ENCODE assay signal across 8 cellular contexts in the genomic region with DNA sequence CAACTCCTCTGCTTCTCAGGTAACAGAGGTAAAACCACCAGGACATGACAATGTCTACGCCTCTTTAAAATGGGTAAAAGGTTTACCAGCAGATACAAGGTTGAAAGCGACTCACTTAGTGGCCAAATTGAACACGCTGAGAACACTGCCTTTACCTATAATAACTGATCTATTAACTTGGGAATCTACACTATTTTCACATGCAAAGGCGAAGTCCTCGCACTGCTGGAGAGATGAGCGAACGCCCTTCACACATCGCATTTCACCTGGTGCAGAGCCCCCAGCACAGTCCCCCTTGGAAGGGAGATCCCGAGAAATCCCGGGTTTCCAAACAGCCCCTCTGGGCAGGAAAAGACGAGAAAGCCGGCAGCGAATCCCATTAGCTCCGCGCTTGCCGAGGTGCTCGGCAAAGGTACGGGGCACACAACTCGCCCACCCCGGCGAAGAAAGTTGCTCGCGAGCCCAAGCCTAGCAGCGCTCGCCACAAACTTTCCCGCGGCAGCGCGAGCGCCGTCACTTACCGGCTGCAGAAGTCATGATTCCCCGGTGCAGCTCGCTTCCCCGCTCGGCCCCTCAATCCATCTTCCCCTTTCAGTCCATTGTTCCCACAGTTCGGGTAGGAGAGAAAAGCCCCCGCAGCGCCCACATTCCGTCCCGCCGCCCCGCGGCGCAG. TPM values are rescaled to one million over a fixed set of nuclear protein-coding genes. Genes with fewer than 3 reads are reported as not detected.
DNase-seq lines count a peak whose midpoint lies in the region; ATAC-seq, FAIRE-seq and TF ChIP-seq lines count a peak whose summit lies in the region.

No MANE protein-coding gene starts in this region.

- no peaks in the 10 kb centered on the region for H3K36me3 ChIP-seq in endothelial cell of umbilical vein (ENCODE audit: control insufficient read depth in 2 of 2, extremely low read depth in 1 of 2, insufficient read depth in 2 of 2, low read length in 2 of 2)

- peaks cover 0 to 5% of the 10 kb centered on the region in 2 donors for H3K36me3 Mint-ChIP-seq in CD14-positive monocyte
- peaks cover 0 to 4% (median 0%) of the 10 kb centered on the region in 3 donors for H3K36me3 Mint-ChIP-seq in naive thymus-derived CD8-positive, alpha-beta T cell

- H3K79me2 ChIP-seq in endothelial cell of umbilical vein (ENCODE audit: control insufficient read depth, insufficient read depth, low read length) = peaks cover 77% of the 10 kb centered on the region

- no peaks in the 10 kb centered on the region for H3K9me3 Mint-ChIP-seq in CD14-positive monocyte
- no peaks in the 10 kb centered on the region for H3K9me3 Mint-ChIP-seq in naive thymus-derived CD8-positive, alpha-beta T cell

- DNase-seq in CD14-positive monocyte (ENCODE audit: low spot score) (no peak), RCC 7860 (ENCODE audit: low spot score) (peak; percentile 20), endothelial cell of umbilical vein (ENCODE audit: low read depth, low spot score) (peak; percentile 61), hepatic stellate cell (ENCODE audit: low spot score) (no peak), GM12892 (ENCODE audit: insufficient read length) (no peak)
- peak in 1 of 10 donors; percentile 2 for DNase-seq in naive thymus-derived CD8-positive, alpha-beta T cell

- peak overlapping the region; percentile 58 for H3K27ac ChIP-seq in endothelial cell of umbilical vein (ENCODE audit: insufficient read depth, low read depth, low read length)

- peak overlapping the region; percentile 87 for H3K9ac ChIP-seq in endothelial cell of umbilical vein (replicated peaks; ENCODE audit: extremely low read depth, insufficient read depth, low read length)

- peaks cover 44% of the 10 kb centered on the region for H3K4me1 ChIP-seq in endothelial cell of umbilical vein (ENCODE audit: control insufficient read depth, extremely low read depth, insufficient read depth, low read length)

- FAIRE-seq in RCC 7860 (lab: Jason Lieb, UNC) = no peak
- no peak for FAIRE-seq in endothelial cell of umbilical vein (lab: Jason Lieb, UNC)
- FAIRE-seq in GM12892 (lab: Jason Lieb, UNC) = no peak

- TF ChIP-seq CTCF in CD14-positive monocyte (IDR thresholded peaks at IDR 0.05) (no peak), endothelial cell of umbilical vein (IDR thresholded peaks at IDR 0.05; ENCODE audit: extremely low read depth in 1 of 2, insufficient read depth in 1 of 2, low read depth in 1 of 2, low read length in 2 of 2) (no peak)

- BruUV-seq in endothelial cell of umbilical vein (replicated peaks; lab: Mats Ljungman, UMichigan) = TSS peak; percentile 24

- H2AFZ ChIP-seq in endothelial cell of umbilical vein (ENCODE audit: low read depth, low read length) = peak overlapping the region; percentile 68

- H3K27ac Mint-ChIP-seq in CD14-positive monocyte = peak overlapping the region; percentile 91 to 97 (median 92)
- H3K27ac Mint-ChIP-seq in naive thymus-derived CD8-positive, alpha-beta T cell = peak overlapping the region; percentile 44 to 98 (median 94)

- POLR2A ChIA-PET in endothelial cell of umbilical vein (lab: Charles Lee) = interaction anchor here (0.6 to 1.5 kb wide), 7 partner anchors 16 to 257 kb away, joined by 3 to 7 read pairs (median 4); partner anchors contain the start of genes METAP2 and NR2C1
- POLR2A ChIA-PET in naive thymus-derived CD8-positive, alpha-beta T cell (lab: Charles Lee) = interaction anchor here (0.6 to 2.7 kb wide), 8 partner anchors 8 to 679 kb away, joined by 3 to 30 read pairs (median 4); partner anchors contain the start of gene METAP2

- peak overlapping the region; percentile 100 for H3K4me2 ChIP-seq in endothelial cell of umbilical vein (ENCODE audit: insufficient read depth, low read length)

- H3K4me3 ChIP-seq in endothelial cell of umbilical vein (replicated peaks in 1 of 3; ENCODE audit: insufficient read depth in 1 of 3, low read depth in 1 of 3, low read length in 3 of 3) = peak overlapping the region; percentile 69 to 99 (median 94)

- H3K9me1 ChIP-seq in endothelial cell of umbilical vein (replicated peaks; ENCODE audit: control insufficient read depth, extremely low read depth, insufficient read depth, low read length) = no peaks in the 10 kb centered on the region

- peak overlapping the region; percentile 97 to 98 for H3K4me3 Mint-ChIP-seq in CD14-positive monocyte
- H3K4me3 Mint-ChIP-seq in naive thymus-derived CD8-positive, alpha-beta T cell = peak overlapping the region; percentile 84 to 100 (median 97)

- intact Hi-C loops in CD14-positive monocyte (cut with micrococcal nuclease) = loop anchor here (5.0 to 10.0 kb wide), 3 partner anchors 85 to 102 kb away; no protein-coding TSS in a partner anchor
- intact Hi-C loops in endothelial cell of umbilical vein (cut with micrococcal nuclease) = loop anchor here (1.0 to 10.0 kb wide), 10 partner anchors 14 to 502 kb away; partner anchors contain the start of gene NDUFA12

- no peaks in the 10 kb centered on the region for H4K20me1 ChIP-seq in endothelial cell of umbilical vein (replicated peaks; ENCODE audit: control insufficient read depth, extremely low read depth, insufficient read depth, low read length)

- H3K27me3 ChIP-seq in endothelial cell of umbilical vein (ENCODE audit: control insufficient read depth in 2 of 2, insufficient read depth in 2 of 2, low read length in 2 of 2) = no peaks in the 10 kb centered on the region

- H3K9me3 ChIP-seq in endothelial cell of umbilical vein (replicated peaks; ENCODE audit: control insufficient read depth, insufficient read depth, low read length) = no peaks in the 10 kb centered on the region

- no peak for TF ChIP-seq POLR2A in endothelial cell of umbilical vein (IDR thresholded peaks at IDR 0.05; ENCODE audit: low read depth, low read length)
- no peak for TF ChIP-seq POLR2A in GM12892 (IDR thresholded peaks at IDR 0.05; ENCODE audit: low read depth, low read length)

- H3K4me1 Mint-ChIP-seq in CD14-positive monocyte = peaks cover 48% of the 10 kb centered on the region
- peaks cover 14 to 38% (median 25%) of the 10 kb centered on the region in 4 donors for H3K4me1 Mint-ChIP-seq in naive thymus-derived CD8-positive, alpha-beta T cell

- peak; percentile 23 for ATAC-seq in GM18909 (IDR thresholded peaks at IDR 0.05; ENCODE audit: poor library complexity, unreplicated experiment)
- ATAC-seq in HG03108 (IDR thresholded peaks at IDR 0.05; ENCODE audit: unreplicated experiment) = peak; percentile 7
- ATAC-seq in naive thymus-derived CD8-positive, alpha-beta T cell = peak; percentile 24 to 39

- CTCF ChIA-PET in endothelial cell of umbilical vein (lab: Charles Lee) = interaction anchor here (0.6 to 5.9 kb wide), 28 partner anchors 9 to 698 kb away, joined by 3 to 91 read pairs (median 4); partner anchors contain the start of gene NR2C1

- H3K27me3 Mint-ChIP-seq in CD14-positive monocyte (ENCODE audit: low read depth in 3 of 3) = no peaks in the 10 kb centered on the region
- peaks cover 0 to 8% (median 4%) of the 10 kb centered on the region in 5 donors for H3K27me3 Mint-ChIP-seq in naive thymus-derived CD8-positive, alpha-beta T cell

- dilution Hi-C loops in endothelial cell of umbilical vein (cut with MboI; ENCODE audit: extremely low pct_ligation_motif_present, low sequenced_read_pairs) = loop anchor here (25.0 kb wide), 1 partner anchor 105 kb away; no protein-coding TSS in a partner anchor

TF ChIP-seq in endothelial cell of umbilical vein, 7 proteins besides CTCF, POLR2A, EP300 and RAD21:
- no peak for TF ChIP-seq GATA2 (IDR thresholded peaks at IDR 0.05; ENCODE audit: insufficient read depth, insufficient read length, low read depth, low read length)
- TF ChIP-seq POLR2AphosphoS5 (IDR thresholded peaks at IDR 0.05; ENCODE audit: insufficient read depth, low read depth, low read length) = no peak

RNA-seq across cellular contexts. Expression of gene FGD6, which starts 0.4 kb away (rescaled TPM):
- 1 to 10 TPM; 4.0 to 5.3 TPM for polyA plus RNA-seq in CD14-positive monocyte
- total RNA-seq in endothelial cell of umbilical vein = 14.0 and 17.8 TPM in 2 replicates
- polyA plus RNA-seq in endothelial cell of umbilical vein = 5.7 and 5.9 TPM in 2 replicates
- polyA plus RNA-seq in endothelial cell of umbilical vein (2011; cell fraction: cytosol; rRNA removed) = 3.4 and 4.0 TPM in 2 replicates
- 20.7 and 24.2 TPM in 2 replicates for polyA plus RNA-seq in endothelial cell of umbilical vein (2011; cell fraction: nucleus; rRNA removed)
- polyA plus RNA-seq in endothelial cell of umbilical vein (2012) = 10.1 and 10.8 TPM in 2 replicates
- 12.2 and 12.3 TPM in 2 replicates for polyA minus RNA-seq in endothelial cell of umbilical vein
- polyA minus RNA-seq in endothelial cell of umbilical vein (2011; cell fraction: cytosol; rRNA and poly(A)+ RNA removed) = 9.4 TPM
- 27.2 and 36.2 TPM in 2 replicates for polyA minus RNA-seq in endothelial cell of umbilical vein (2011; cell fraction: nucleus; rRNA and poly(A)+ RNA removed)
- under 1 TPM; 0.78 to 0.99 TPM for total RNA-seq in naive thymus-derived CD8-positive, alpha-beta T cell
- under 1 TPM in 2 of 3 donors, not detected in 1; 0.04 to 0.16 TPM for polyA plus RNA-seq in naive thymus-derived CD8-positive, alpha-beta T cell
- polyA plus RNA-seq in GM12892 (2012; ENCODE audit: missing spikeins) = 6.3 TPM

RNA-seq across cellular contexts. Expression of gene VEZT, which starts 0.8 kb away (rescaled TPM):
- 10 to 100 TPM; 14.6 to 16.7 TPM for polyA plus RNA-seq in CD14-positive monocyte
- total RNA-seq in endothelial cell of umbilical vein = 85.2 and 91.3 TPM in 2 replicates
- polyA plus RNA-seq in endothelial cell of umbilical vein = 53.3 and 57.8 TPM in 2 replicates
- polyA plus RNA-seq in endothelial cell of umbilical vein (2011; cell fraction: cytosol; rRNA removed) = 77.4 and 78.5 TPM in 2 replicates
- 97.8 and 107 TPM in 2 replicates for polyA plus RNA-seq in endothelial cell of umbilical vein (2011; cell fraction: nucleus; rRNA removed)
- 92.8 and 105 TPM in 2 replicates for polyA plus RNA-seq in endothelial cell of umbilical vein (2012)
- polyA minus RNA-seq in endothelial cell of umbilical vein = 141 and 142 TPM in 2 replicates
- 22.4 TPM for polyA minus RNA-seq in endothelial cell of umbilical vein (2011; cell fraction: cytosol; rRNA and poly(A)+ RNA removed)
- polyA minus RNA-seq in endothelial cell of umbilical vein (2011; cell fraction: nucleus; rRNA and poly(A)+ RNA removed) = 157 and 235 TPM in 2 replicates
- total RNA-seq in naive thymus-derived CD8-positive, alpha-beta T cell = 10 to 100 TPM; 44.8 TPM
- 10 to 100 TPM; 17.4 to 22.7 (median 19.4) TPM for polyA plus RNA-seq in naive thymus-derived CD8-positive, alpha-beta T cell
- polyA plus RNA-seq in GM12892 (2012; ENCODE audit: missing spikeins) = 58.4 TPM

Comparison
In these comparisons a context has a peak if more than half of its experiments do, and no peak if none do; other contexts are left out.
1. DNase-seq: peak in RCC 7860 (single experiment) and endothelial cell of umbilical vein (single experiment); none in CD14-positive monocyte (single experiment), hepatic stellate cell (single experiment) and GM12892 (single experiment).
2. Peak in every context shown above with its lines, with median percentiles within 50 percentile points of each other: ATAC-seq.